1 cellular context compared by ENCODE assay signal in the genomic region with DNA sequence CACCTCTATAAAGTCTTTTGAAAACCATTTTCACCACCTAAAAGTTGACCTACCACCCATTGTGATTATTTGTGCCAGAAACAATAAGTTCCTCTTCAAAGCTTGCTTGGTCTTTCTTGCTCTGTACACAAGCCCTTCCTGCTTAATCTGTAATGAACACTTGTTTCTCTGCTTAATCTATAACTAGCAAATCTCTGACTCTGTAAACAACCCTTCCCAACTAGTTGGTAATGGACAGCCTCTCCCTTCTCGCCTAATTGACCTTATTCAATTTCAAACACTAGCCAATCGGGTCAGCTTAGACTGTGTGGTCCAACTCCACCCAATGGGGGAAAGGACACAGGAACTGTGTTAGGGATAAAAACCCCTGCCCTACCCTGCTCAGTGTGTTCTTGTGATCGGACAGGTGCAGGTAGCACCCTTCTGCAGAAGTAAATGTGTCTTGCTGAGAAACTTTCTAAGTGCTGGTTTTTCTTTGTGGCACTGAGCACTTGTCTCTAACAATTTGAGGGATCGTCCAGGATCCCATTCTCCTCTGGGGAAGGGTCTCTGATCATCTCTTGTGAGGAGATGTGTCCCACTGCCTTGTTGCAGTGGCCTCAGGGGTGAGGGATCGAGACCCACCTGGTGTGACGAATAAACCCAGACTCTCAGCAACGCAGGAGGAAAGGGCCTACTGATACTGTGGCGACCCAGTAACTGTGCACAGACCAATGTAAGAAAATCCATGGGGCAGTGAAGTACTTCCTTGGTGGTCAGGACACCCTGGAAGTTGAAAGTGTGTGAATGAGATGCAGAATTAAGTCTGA.
TF ChIP-seq lines count a peak whose summit lies in the region.

No MANE protein-coding gene starts in this region.

TF ChIP-seq in HepG2, 621 proteins besides CTCF, POLR2A, EP300 and RAD21 (continued from another document and continues in another):
- no peak for TF ChIP-seq ZNF552 (CRISPR knock-in tag; IDR thresholded peaks at IDR 0.05; ENCODE audit: borderline replicate concordance)
- no peak for TF ChIP-seq PTBP1 (IDR thresholded peaks at IDR 0.05; ENCODE audit: low read depth, low read length, poor library complexity, severe bottlenecking)
- no peak for TF ChIP-seq RELA (CRISPR knock-in tag; IDR thresholded peaks at IDR 0.05)
- TF ChIP-seq U2AF2 (IDR thresholded peaks at IDR 0.05; ENCODE audit: low read depth, low read length): no peak
- TF ChIP-seq, protein P1, sequence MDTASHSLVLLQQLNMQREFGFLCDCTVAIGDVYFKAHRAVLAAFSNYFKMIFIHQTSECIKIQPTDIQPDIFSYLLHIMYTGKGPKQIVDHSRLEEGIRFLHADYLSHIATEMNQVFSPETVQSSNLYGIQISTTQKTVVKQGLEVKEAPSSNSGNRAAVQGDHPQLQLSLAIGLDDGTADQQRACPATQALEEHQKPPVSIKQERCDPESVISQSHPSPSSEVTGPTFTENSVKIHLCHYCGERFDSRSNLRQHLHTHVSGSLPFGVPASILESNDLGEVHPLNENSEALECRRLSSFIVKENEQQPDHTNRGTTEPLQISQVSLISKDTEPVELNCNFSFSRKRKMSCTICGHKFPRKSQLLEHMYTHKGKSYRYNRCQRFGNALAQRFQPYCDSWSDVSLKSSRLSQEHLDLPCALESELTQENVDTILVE (CRISPR knock-in tag; IDR thresholded peaks at IDR 0.05): peak; percentile 49; the same call in 1 of the 2 replicates
- TF ChIP-seq ZNF761 (CRISPR knock-in tag; conservative IDR thresholded peaks at IDR 0.05): 0 out of 2 replicates have a peak, but pooled peaks have one; percentile 39
- TF ChIP-seq FOXM1 (CRISPR knock-in tag; IDR thresholded peaks at IDR 0.05): no peak
- TF ChIP-seq GFI1 (CRISPR knock-in tag; IDR thresholded peaks at IDR 0.05; ENCODE audit: borderline replicate concordance): peak; percentile 99
- peak; percentile 95 for TF ChIP-seq ZNF614 (CRISPR knock-in tag; IDR thresholded peaks at IDR 0.05; ENCODE audit: borderline replicate concordance)
- TF ChIP-seq, protein P2, sequence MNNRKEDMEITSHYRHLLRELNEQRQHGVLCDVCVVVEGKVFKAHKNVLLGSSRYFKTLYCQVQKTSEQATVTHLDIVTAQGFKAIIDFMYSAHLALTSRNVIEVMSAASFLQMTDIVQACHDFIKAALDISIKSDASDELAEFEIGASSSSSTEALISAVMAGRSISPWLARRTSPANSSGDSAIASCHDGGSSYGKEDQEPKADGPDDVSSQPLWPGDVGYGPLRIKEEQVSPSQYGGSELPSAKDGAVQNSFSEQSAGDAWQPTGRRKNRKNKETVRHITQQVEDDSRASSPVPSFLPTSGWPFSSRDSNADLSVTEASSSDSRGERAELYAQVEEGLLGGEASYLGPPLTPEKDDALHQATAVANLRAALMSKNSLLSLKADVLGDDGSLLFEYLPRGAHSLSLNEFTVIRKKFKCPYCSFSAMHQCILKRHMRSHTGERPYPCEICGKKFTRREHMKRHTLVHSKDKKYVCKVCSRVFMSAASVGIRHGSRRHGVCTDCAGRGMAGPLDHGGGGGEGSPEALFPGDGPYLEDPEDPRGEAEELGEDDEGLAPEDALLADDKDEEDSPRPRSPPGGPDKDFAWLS (CRISPR knock-in tag; IDR thresholded peaks at IDR 0.05; ENCODE audit: borderline replicate concordance): no peak
- TF ChIP-seq ZNF782 (CRISPR knock-in tag; IDR thresholded peaks at IDR 0.05; ENCODE audit: borderline replicate concordance): no peak
- no peak for TF ChIP-seq ZNF773 (CRISPR knock-in tag; IDR thresholded peaks at IDR 0.05; ENCODE audit: borderline replicate concordance)
- TF ChIP-seq, protein P3, sequence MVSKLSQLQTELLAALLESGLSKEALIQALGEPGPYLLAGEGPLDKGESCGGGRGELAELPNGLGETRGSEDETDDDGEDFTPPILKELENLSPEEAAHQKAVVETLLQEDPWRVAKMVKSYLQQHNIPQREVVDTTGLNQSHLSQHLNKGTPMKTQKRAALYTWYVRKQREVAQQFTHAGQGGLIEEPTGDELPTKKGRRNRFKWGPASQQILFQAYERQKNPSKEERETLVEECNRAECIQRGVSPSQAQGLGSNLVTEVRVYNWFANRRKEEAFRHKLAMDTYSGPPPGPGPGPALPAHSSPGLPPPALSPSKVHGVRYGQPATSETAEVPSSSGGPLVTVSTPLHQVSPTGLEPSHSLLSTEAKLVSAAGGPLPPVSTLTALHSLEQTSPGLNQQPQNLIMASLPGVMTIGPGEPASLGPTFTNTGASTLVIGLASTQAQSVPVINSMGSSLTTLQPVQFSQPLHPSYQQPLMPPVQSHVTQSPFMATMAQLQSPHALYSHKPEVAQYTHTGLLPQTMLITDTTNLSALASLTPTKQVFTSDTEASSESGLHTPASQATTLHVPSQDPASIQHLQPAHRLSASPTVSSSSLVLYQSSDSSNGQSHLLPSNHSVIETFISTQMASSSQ (IDR thresholded peaks at IDR 0.05; ENCODE audit: low read depth): peak; percentile 96
- TF ChIP-seq, protein P3 (CRISPR knock-in tag; IDR thresholded peaks at IDR 0.05; ENCODE audit: borderline replicate concordance): peak; percentile 94
- TF ChIP-seq MLLT10 (CRISPR knock-in tag; IDR thresholded peaks at IDR 0.05): no peak
- TF ChIP-seq RCOR2 (CRISPR knock-in tag; IDR thresholded peaks at IDR 0.05): peak; percentile 82
- TF ChIP-seq, protein P4, sequence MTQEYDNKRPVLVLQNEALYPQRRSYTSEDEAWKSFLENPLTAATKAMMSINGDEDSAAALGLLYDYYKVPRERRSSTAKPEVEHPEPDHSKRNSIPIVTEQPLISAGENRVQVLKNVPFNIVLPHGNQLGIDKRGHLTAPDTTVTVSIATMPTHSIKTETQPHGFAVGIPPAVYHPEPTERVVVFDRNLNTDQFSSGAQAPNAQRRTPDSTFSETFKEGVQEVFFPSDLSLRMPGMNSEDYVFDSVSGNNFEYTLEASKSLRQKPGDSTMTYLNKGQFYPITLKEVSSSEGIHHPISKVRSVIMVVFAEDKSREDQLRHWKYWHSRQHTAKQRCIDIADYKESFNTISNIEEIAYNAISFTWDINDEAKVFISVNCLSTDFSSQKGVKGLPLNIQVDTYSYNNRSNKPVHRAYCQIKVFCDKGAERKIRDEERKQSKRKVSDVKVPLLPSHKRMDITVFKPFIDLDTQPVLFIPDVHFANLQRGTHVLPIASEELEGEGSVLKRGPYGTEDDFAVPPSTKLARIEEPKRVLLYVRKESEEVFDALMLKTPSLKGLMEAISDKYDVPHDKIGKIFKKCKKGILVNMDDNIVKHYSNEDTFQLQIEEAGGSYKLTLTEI (CRISPR knock-in tag; conservative IDR thresholded peaks at IDR 0.05): no peak
- TF ChIP-seq, protein P5, sequence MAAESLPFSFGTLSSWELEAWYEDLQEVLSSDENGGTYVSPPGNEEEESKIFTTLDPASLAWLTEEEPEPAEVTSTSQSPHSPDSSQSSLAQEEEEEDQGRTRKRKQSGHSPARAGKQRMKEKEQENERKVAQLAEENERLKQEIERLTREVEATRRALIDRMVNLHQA (CRISPR knock-in tag; IDR thresholded peaks at IDR 0.05): no peak
- TF ChIP-seq, protein P6, sequence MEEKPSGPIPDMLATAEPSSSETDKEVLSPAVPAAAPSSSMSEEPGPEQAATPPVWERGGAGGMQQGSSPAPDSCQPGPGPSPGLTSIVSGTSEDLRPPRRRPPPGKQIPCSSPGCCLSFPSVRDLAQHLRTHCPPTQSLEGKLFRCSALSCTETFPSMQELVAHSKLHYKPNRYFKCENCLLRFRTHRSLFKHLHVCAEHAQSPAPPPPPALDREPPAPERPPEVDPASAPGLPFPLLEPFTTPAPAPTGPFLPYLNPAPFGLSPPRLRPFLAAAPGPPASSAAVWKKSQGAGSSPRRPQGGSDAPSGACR (CRISPR knock-in tag; IDR thresholded peaks at IDR 0.05): 0 out of 2 replicates have a peak, but pooled peaks have one; percentile 81
- no peak for TF ChIP-seq ZC3H13 (CRISPR knock-in tag; IDR thresholded peaks at IDR 0.05)
- TF ChIP-seq, protein P7, sequence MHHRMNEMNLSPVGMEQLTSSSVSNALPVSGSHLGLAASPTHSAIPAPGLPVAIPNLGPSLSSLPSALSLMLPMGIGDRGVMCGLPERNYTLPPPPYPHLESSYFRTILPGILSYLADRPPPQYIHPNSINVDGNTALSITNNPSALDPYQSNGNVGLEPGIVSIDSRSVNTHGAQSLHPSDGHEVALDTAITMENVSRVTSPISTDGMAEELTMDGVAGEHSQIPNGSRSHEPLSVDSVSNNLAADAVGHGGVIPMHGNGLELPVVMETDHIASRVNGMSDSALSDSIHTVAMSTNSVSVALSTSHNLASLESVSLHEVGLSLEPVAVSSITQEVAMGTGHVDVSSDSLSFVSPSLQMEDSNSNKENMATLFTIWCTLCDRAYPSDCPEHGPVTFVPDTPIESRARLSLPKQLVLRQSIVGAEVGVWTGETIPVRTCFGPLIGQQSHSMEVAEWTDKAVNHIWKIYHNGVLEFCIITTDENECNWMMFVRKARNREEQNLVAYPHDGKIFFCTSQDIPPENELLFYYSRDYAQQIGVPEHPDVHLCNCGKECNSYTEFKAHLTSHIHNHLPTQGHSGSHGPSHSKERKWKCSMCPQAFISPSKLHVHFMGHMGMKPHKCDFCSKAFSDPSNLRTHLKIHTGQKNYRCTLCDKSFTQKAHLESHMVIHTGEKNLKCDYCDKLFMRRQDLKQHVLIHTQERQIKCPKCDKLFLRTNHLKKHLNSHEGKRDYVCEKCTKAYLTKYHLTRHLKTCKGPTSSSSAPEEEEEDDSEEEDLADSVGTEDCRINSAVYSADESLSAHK (CRISPR knock-in tag; IDR thresholded peaks at IDR 0.05; ENCODE audit: borderline replicate concordance): no peak
- no peak for TF ChIP-seq CHD2 (IDR thresholded peaks at IDR 0.05; ENCODE audit: low read depth, low read length)
- TF ChIP-seq, protein P8, sequence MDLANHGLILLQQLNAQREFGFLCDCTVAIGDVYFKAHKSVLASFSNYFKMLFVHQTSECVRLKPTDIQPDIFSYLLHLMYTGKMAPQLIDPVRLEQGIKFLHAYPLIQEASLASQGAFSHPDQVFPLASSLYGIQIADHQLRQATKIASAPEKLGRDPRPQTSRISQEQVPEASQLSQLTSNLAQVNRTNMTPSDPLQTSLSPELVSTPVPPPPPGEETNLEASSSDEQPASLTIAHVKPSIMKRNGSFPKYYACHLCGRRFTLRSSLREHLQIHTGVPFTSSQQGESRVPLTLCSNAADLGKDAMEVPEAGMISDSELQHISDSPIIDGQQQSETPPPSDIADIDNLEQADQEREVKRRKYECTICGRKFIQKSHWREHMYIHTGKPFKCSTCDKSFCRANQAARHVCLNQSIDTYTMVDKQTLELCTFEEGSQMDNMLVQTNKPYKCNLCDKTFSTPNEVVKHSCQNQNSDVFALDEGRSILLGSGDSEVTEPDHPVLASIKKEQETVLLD (CRISPR knock-in tag; IDR thresholded peaks at IDR 0.05; ENCODE audit: low read depth): no peak
- TF ChIP-seq SAP130 (CRISPR knock-in tag; IDR thresholded peaks at IDR 0.05; ENCODE audit: low read depth): peak; percentile 85
- no peak for TF ChIP-seq ZNF790 (CRISPR knock-in tag; IDR thresholded peaks at IDR 0.05; ENCODE audit: borderline replicate concordance)
- TF ChIP-seq ATF7 (IDR thresholded peaks at IDR 0.05): no peak
- 0 out of 2 replicates have a peak, but pooled peaks have one; percentile 31 for TF ChIP-seq ATF7 (CRISPR knock-in tag; IDR thresholded peaks at IDR 0.05)
- no peak for TF ChIP-seq ZNF781 (CRISPR knock-in tag; IDR thresholded peaks at IDR 0.05; ENCODE audit: borderline replicate concordance, not compliant biosample characterization)
- peak; percentile 26; the same call in 1 of the 2 replicates for TF ChIP-seq YEATS2 (CRISPR knock-in tag; IDR thresholded peaks at IDR 0.05; ENCODE audit: borderline replicate concordance)
- no peak for TF ChIP-seq HNRNPLL (IDR thresholded peaks at IDR 0.05; ENCODE audit: low read depth, low read length, poor library complexity, severe bottlenecking)
- TF ChIP-seq KDM5B (CRISPR knock-in tag; IDR thresholded peaks at IDR 0.05; ENCODE audit: borderline replicate concordance): no peak
- TF ChIP-seq HDAC2 (CRISPR knock-in tag; IDR thresholded peaks at IDR 0.05): peak; percentile 90
- TF ChIP-seq CBX5 (CRISPR knock-in tag; IDR thresholded peaks at IDR 0.05; ENCODE audit: borderline replicate concordance): 0 out of 2 replicates have a peak, but pooled peaks have one; percentile 17
- TF ChIP-seq RARG (CRISPR knock-in tag; IDR thresholded peaks at IDR 0.05; ENCODE audit: low read depth): no peak
- TF ChIP-seq FOXJ3 (CRISPR knock-in tag; IDR thresholded peaks at IDR 0.05; ENCODE audit: borderline replicate concordance): peak; percentile 87; the same call in 1 of the 2 replicates
- no peak for TF ChIP-seq ZNF672 (CRISPR knock-in tag; IDR thresholded peaks at IDR 0.05)
- TF ChIP-seq, protein P9, sequence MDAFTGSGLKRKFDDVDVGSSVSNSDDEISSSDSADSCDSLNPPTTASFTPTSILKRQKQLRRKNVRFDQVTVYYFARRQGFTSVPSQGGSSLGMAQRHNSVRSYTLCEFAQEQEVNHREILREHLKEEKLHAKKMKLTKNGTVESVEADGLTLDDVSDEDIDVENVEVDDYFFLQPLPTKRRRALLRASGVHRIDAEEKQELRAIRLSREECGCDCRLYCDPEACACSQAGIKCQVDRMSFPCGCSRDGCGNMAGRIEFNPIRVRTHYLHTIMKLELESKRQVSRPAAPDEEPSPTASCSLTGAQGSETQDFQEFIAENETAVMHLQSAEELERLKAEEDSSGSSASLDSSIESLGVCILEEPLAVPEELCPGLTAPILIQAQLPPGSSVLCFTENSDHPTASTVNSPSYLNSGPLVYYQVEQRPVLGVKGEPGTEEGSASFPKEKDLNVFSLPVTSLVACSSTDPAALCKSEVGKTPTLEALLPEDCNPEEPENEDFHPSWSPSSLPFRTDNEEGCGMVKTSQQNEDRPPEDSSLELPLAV (CRISPR knock-in tag; conservative IDR thresholded peaks at IDR 0.05; ENCODE audit: low read depth): no peak
- no peak for TF ChIP-seq GABPA (IDR thresholded peaks at IDR 0.05; ENCODE audit: low read depth, low read length)
- peak; percentile 55; the same call in 1 of the 2 replicates for TF ChIP-seq GABPA (CRISPR knock-in tag; IDR thresholded peaks at IDR 0.05; ENCODE audit: low read depth)
- TF ChIP-seq, protein P10, sequence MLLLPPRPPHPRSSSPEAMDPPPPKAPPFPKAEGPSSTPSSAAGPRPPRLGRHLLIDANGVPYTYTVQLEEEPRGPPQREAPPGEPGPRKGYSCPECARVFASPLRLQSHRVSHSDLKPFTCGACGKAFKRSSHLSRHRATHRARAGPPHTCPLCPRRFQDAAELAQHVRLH (CRISPR knock-in tag; IDR thresholded peaks at IDR 0.05; ENCODE audit: borderline replicate concordance, low read depth): no peak; the same call in 1 of the 2 replicates
- TF ChIP-seq, protein P11, sequence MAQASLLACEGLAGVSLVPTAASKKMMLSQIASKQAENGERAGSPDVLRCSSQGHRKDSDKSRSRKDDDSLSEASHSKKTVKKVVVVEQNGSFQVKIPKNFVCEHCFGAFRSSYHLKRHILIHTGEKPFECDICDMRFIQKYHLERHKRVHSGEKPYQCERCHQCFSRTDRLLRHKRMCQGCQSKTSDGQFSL (CRISPR knock-in tag; IDR thresholded peaks at IDR 0.05): no peak
- TF ChIP-seq KAT7 (CRISPR knock-in tag; IDR thresholded peaks at IDR 0.05; ENCODE audit: borderline replicate concordance): no peak
